Comparison of ENCODE assay signal across 14 cellular contexts in the genomic region with DNA sequence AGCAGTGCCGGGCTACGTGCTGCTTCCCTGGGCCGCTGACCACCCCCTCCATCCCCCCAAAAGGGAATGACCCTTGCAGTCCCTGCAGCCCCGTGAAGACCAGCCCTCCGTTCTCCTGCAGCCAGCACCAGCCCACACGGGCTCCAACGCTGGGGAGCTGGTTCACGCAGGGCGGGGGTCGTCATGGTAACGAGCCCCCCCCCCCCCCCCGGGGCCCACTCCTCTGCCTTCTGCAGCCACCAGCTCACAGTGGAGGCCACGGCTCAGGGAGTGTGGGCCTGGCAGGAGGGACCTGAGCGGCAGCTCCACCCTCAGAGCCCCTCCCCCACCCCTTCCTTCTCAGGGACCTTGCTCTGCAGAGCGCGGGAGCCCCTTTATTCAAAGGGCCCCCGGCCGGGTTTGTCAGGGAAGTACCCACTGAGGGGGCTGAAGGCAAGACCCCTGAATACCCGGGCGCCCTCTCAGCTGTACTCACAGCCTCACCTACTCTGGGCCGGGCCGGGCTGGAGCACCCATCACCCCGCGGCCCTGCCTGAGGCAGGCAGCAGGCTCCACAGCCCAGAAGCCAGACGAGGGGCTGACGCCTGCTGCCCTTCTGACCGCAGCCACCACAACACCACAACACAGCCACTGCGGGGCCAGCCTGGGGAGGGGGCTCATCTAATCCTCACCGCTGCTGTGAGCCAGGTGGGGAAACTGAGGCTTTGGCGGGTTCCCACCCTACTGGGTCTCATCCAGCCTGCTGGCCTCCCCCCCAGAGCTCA. TPM values are rescaled to one million over a fixed set of nuclear protein-coding genes. Genes with fewer than 3 reads are reported as not detected.
A peak's percentile ranks its signal among the peaks of the same experiment; 100 is the strongest.
DNase-seq lines count a peak whose midpoint lies in the region; ATAC-seq and TF ChIP-seq lines count a peak whose summit lies in the region.
"Had no signal": no experiment of that assay in that cellular context is flagged by ENCODE, and none has a peak within 500 bp of the region (broad histone marks: within the 10 kb centered on the region; RNA-seq: fewer than 3 reads in every experiment).

No MANE protein-coding gene starts in this region.

- no peak for TF ChIP-seq CTCF in CD8-positive, alpha-beta T cell (IDR thresholded peaks at IDR 0.05)
- TF ChIP-seq CTCF in neural cell (IDR thresholded peaks at IDR 0.05; ENCODE audit: poor library complexity, severe bottlenecking) (no peak), Peyer's patch (IDR thresholded peaks at IDR 0.05) (no peak)

- no peak overlapping the region for H3K27ac Mint-ChIP-seq in CD8-positive, alpha-beta T cell
- H3K27ac Mint-ChIP-seq in effector memory CD8-positive, alpha-beta T cell: peak overlapping the region in 1 of 2 donors; percentile 91
- H3K27ac Mint-ChIP-seq: activated CD4-positive, alpha-beta T cell treated with anti-CD3 and anti-CD28 coated beads, Interleukin-2, amount 10 ng/mL, durations not matched to agents 24 days and 14 days; activated T-helper 1 cell treated with anti-CD3 and anti-CD28 coated beads, Interleukin-12 subunit alpha, Interleukin-12 subunit beta, Interleukin-2, Interleukin-4 antibody, amounts not matched to agents 30 ng/mL and 10 ng/mL and 1 ng/mL, durations not matched to agents 14 hours and 24 hours and 36 hours; stimulated activated naive B cell treated with anti-CD40 and anti-IgM and Interleukin-4, amounts not matched to agents 10 μg/mL and 1 μg/mL and 100 μg/mL, for 72 hours had no signal

- no peaks in the 10 kb centered on the region for H3F3A ChIP-seq in neural cell (ENCODE audit: insufficient read depth, low read length, poor library complexity, severe bottlenecking)

- intact Hi-C loops in CD8-positive, alpha-beta T cell (cut with DNase I, micrococcal nuclease): no loop called here

- CTCF ChIA-PET in CD8-positive, alpha-beta T cell (lab: Charles Lee): interaction anchor here (1.5 to 4.3 kb wide), 5 partner anchors 20 to 147 kb away, joined by 4 to 13 read pairs (median 5); no protein-coding TSS in a partner anchor

- H4K20me1 ChIP-seq in neural cell (ENCODE audit: insufficient read depth): no peaks in the 10 kb centered on the region

- no peaks in the 10 kb centered on the region for H3K9me3 Mint-ChIP-seq in CD8-positive, alpha-beta T cell
- H3K9me3 Mint-ChIP-seq in effector memory CD8-positive, alpha-beta T cell: no peaks in the 10 kb centered on the region
- H3K9me3 Mint-ChIP-seq: activated CD4-positive, alpha-beta T cell treated with anti-CD3 and anti-CD28 coated beads, Interleukin-2, amount 10 ng/mL, durations not matched to agents 24 days and 14 days; activated T-helper 1 cell treated with anti-CD3 and anti-CD28 coated beads, Interleukin-12 subunit alpha, Interleukin-12 subunit beta, Interleukin-2, Interleukin-4 antibody, amounts not matched to agents 30 ng/mL and 10 ng/mL and 1 ng/mL, durations not matched to agents 14 hours and 24 hours and 36 hours; stimulated activated naive B cell treated with anti-CD40 and anti-IgM and Interleukin-4, amounts not matched to agents 10 μg/mL and 1 μg/mL and 100 μg/mL, for 72 hours had no signal

- H3K36me3 Mint-ChIP-seq in CD8-positive, alpha-beta T cell: no peaks in the 10 kb centered on the region
- peaks cover 4% of the 10 kb centered on the region for H3K36me3 Mint-ChIP-seq in effector memory CD8-positive, alpha-beta T cell (ENCODE audit: insufficient read depth)
- H3K36me3 Mint-ChIP-seq: stimulated activated naive B cell treated with anti-CD40 and anti-IgM and Interleukin-4, amounts not matched to agents 10 μg/mL and 1 μg/mL and 100 μg/mL, for 72 hours had no signal

- DNase-seq in CD8-positive, alpha-beta T cell: peak in 2 of 7 experiments; percentile 12 to 59
- no peak for DNase-seq in effector memory CD8-positive, alpha-beta T cell
- no peak for DNase-seq in Peyer's patch
- DNase-seq: activated CD4-positive, alpha-beta T cell treated with anti-CD3 and anti-CD28 coated beads, Interleukin-2, amount 10 ng/mL, durations not matched to agents 24 days and 14 days; NCI-H1436; stimulated activated CD4-positive, alpha-beta T cell treated with anti-CD3 and anti-CD28 coated beads, Interleukin-4, amount 100 ng/mL, for 24 hours; stimulated activated naive B cell treated with anti-CD40 and anti-IgM and Interleukin-4, amounts not matched to agents 10 μg/mL and 1 μg/mL and 100 μg/mL, for 72 hours; T-helper 2 cell had no signal

- no peak for TF ChIP-seq RAD21 in neural cell (conservative IDR thresholded peaks at IDR 0.05)

- no peaks in the 10 kb centered on the region for H3K27me3 Mint-ChIP-seq in CD8-positive, alpha-beta T cell (ENCODE audit: low read depth)
- no peaks in the 10 kb centered on the region for H3K27me3 Mint-ChIP-seq in effector memory CD8-positive, alpha-beta T cell
- H3K27me3 Mint-ChIP-seq: stimulated activated naive B cell treated with anti-CD40 and anti-IgM and Interleukin-4, amounts not matched to agents 10 μg/mL and 1 μg/mL and 100 μg/mL, for 72 hours had no signal

- no peak for TF ChIP-seq POLR2A in Peyer's patch (IDR thresholded peaks at IDR 0.05)

- H3K9me2 ChIP-seq in neural cell (ENCODE audit: insufficient read depth, low read length): no peaks in the 10 kb centered on the region

- H3K4me3 Mint-ChIP-seq in CD8-positive, alpha-beta T cell: peak overlapping the region; percentile 50
- H3K4me3 Mint-ChIP-seq in effector memory CD8-positive, alpha-beta T cell: peak overlapping the region; percentile 81 to 82
- H3K4me3 Mint-ChIP-seq: activated T-helper 1 cell treated with anti-CD3 and anti-CD28 coated beads, Interleukin-12 subunit alpha, Interleukin-12 subunit beta, Interleukin-2, Interleukin-4 antibody, amounts not matched to agents 30 ng/mL and 10 ng/mL and 1 ng/mL, durations not matched to agents 14 hours and 24 hours and 36 hours had no signal

- no peaks in the 10 kb centered on the region for H3K9me3 ChIP-seq in CD8-positive, alpha-beta T cell (ENCODE audit: low read length)
- H3K9me3 ChIP-seq in HUES64 (ENCODE audit: insufficient read depth, low read depth, low read length) (no peaks in the 10 kb centered on the region), neural cell (ENCODE audit: low read length) (no peaks in the 10 kb centered on the region), Peyer's patch (no peaks in the 10 kb centered on the region)

- ATAC-seq in CD8-positive, alpha-beta T cell: no peak
- no peak for ATAC-seq in effector memory CD8-positive, alpha-beta T cell (replicated peaks)
- ATAC-seq in GM21576 (IDR thresholded peaks at IDR 0.05; ENCODE audit: unreplicated experiment) (no peak), GM18517 (IDR thresholded peaks at IDR 0.05; ENCODE audit: unreplicated experiment) (no peak)

- H3K4me1 ChIP-seq in CD8-positive, alpha-beta T cell (ENCODE audit: insufficient read depth, low read length): peaks cover 39% of the 10 kb centered on the region
- H3K4me1 ChIP-seq in HUES64 (ENCODE audit: insufficient read depth, low read length): peaks cover 15% of the 10 kb centered on the region
- peaks cover 0 to 25% (median 21%) of the 10 kb centered on the region in 4 donors for H3K4me1 ChIP-seq in Peyer's patch

- TF ChIP-seq EP300 in neural cell (conservative IDR thresholded peaks at IDR 0.05; ENCODE audit: poor library complexity, severe bottlenecking): no peak

- no peak overlapping the region for H3K4me2 ChIP-seq in neural cell (ENCODE audit: low read length)

- H3K27me3 ChIP-seq in CD8-positive, alpha-beta T cell (ENCODE audit: insufficient read depth, low read length): no peaks in the 10 kb centered on the region
- H3K27me3 ChIP-seq in HUES64 (ENCODE audit: insufficient read depth, low read length): no peaks in the 10 kb centered on the region
- H3K27me3 ChIP-seq in neural cell (ENCODE audit: insufficient read depth, low read depth, low read length): no peaks in the 10 kb centered on the region
- H3K27me3 ChIP-seq in Peyer's patch: no peaks in the 10 kb centered on the region

- 71% methylated on average over 30 of the region's 30 CpGs for WGBS in HUES64

- POLR2A ChIA-PET in CD8-positive, alpha-beta T cell (lab: Charles Lee): no interaction called here

- peaks cover 26% of the 10 kb centered on the region for H3K4me1 Mint-ChIP-seq in CD8-positive, alpha-beta T cell (ENCODE audit: low read depth)
- peaks cover 18 to 19% of the 10 kb centered on the region in 2 donors for H3K4me1 Mint-ChIP-seq in effector memory CD8-positive, alpha-beta T cell (ENCODE audit: low read depth in 2 of 2)

- no peaks in the 10 kb centered on the region for H3K79me2 ChIP-seq in neural cell (replicated peaks; ENCODE audit: insufficient read depth, low read length)

- H3K27ac ChIP-seq in CD8-positive, alpha-beta T cell (ENCODE audit: low read depth, low read length): no peak overlapping the region
- H3K27ac ChIP-seq in HUES64 (ENCODE audit: low read depth, low read length) (no peak overlapping the region; the same call in 1 of the 2 replicates), neural cell (ENCODE audit: low read length) (peak overlapping the region; percentile 3), Peyer's patch (no peak overlapping the region)

- H3K4me3 ChIP-seq in CD8-positive, alpha-beta T cell (ENCODE audit: low read depth, low read length): peak overlapping the region; percentile 48
- H3K4me3 ChIP-seq in HUES64 (ENCODE audit: low read length) (no peak overlapping the region), neural cell (ENCODE audit: low read length) (peak overlapping the region; percentile 25), Peyer's patch (peak overlapping the region in 2 of 4 donors; percentile 9 to 17)

- H3K9ac ChIP-seq in HUES64 (ENCODE audit: low read depth, low read length): peak overlapping the region; percentile 14; the same call in 1 of the 2 replicates
- peak overlapping the region; percentile 46 for H3K9ac ChIP-seq in neural cell (ENCODE audit: low read length)

- no peaks in the 10 kb centered on the region for H3K36me3 ChIP-seq in CD8-positive, alpha-beta T cell (ENCODE audit: insufficient read depth, low read length)
- no peaks in the 10 kb centered on the region; the same call in 1 of the 2 replicates for H3K36me3 ChIP-seq in HUES64 (ENCODE audit: insufficient read depth, low read length)
- no peaks in the 10 kb centered on the region for H3K36me3 ChIP-seq in neural cell (ENCODE audit: insufficient read depth, low read length)
- no peaks in the 10 kb centered on the region for H3K36me3 ChIP-seq in Peyer's patch

- H2AFZ ChIP-seq in neural cell (ENCODE audit: low read depth, low read length): no peak overlapping the region

RNA-seq across cellular contexts. Expression of gene MEGF6, which starts 12.6 kb away (rescaled TPM):
- 10 to 100 TPM; 33.9 to 42.8 TPM for total RNA-seq in CD8-positive, alpha-beta T cell
- 5.6 TPM for polyA plus RNA-seq in HUES64 (2013, experiment 1 of 2)
- 7.3 TPM for polyA plus RNA-seq in HUES64 (2013, experiment 2 of 2)
- 6.0 and 17.6 TPM in 2 replicates for polyA plus RNA-seq in neural cell
- 3.1 and 4.1 TPM in 2 replicates for polyA minus RNA-seq in neural cell
- total RNA-seq in Peyer's patch: 10 to 100 TPM in 2 of 4 donors, 1 to 10 TPM in 2; 2.5 to 61.1 (median 11.1) TPM

RNA-seq across cellular contexts. Expression of gene TPRG1L, which starts 26.1 kb away (rescaled TPM):
- total RNA-seq in CD8-positive, alpha-beta T cell: 10 to 100 TPM; 39.0 to 39.8 TPM
- 22.5 TPM for polyA plus RNA-seq in HUES64 (2013, experiment 1 of 2)
- polyA plus RNA-seq in HUES64 (2013, experiment 2 of 2): 22.6 TPM
- 16.8 and 22.4 TPM in 2 replicates for polyA plus RNA-seq in neural cell
- polyA minus RNA-seq in neural cell: 23.0 and 24.6 TPM in 2 replicates
- 10 to 100 TPM; 16.5 to 93.9 (median 71.3) TPM for total RNA-seq in Peyer's patch

RNA-seq across cellular contexts. Expression of gene WRAP73, which starts 51.2 kb away (rescaled TPM):
- total RNA-seq in CD8-positive, alpha-beta T cell: 10 to 100 TPM; 23.7 to 27.5 TPM
- 18.2 TPM for polyA plus RNA-seq in HUES64 (2013, experiment 1 of 2)
- polyA plus RNA-seq in HUES64 (2013, experiment 2 of 2): 18.1 TPM
- 32.9 and 50.7 TPM in 2 replicates for polyA plus RNA-seq in neural cell
- 22.1 and 28.7 TPM in 2 replicates for polyA minus RNA-seq in neural cell
- total RNA-seq in Peyer's patch: 10 to 100 TPM; 34.3 to 71.1 (median 49.4) TPM

RNA-seq across cellular contexts. Expression of gene TP73, which starts 53.6 kb away (rescaled TPM):
- total RNA-seq in CD8-positive, alpha-beta T cell: not detected
- polyA plus RNA-seq in HUES64 (2013, experiment 1 of 2): 0.65 TPM
- polyA plus RNA-seq in HUES64 (2013, experiment 2 of 2): 0.76 TPM
- polyA plus RNA-seq in neural cell: not detected in 2 replicates
- polyA minus RNA-seq in neural cell: not detected in 2 replicates
- under 1 TPM in 1 of 4 donors, not detected in 3; 0.38 TPM for total RNA-seq in Peyer's patch
- total RNA-seq: fibroblast of villous mesenchyme had no signal
